In the genomic region with DNA sequence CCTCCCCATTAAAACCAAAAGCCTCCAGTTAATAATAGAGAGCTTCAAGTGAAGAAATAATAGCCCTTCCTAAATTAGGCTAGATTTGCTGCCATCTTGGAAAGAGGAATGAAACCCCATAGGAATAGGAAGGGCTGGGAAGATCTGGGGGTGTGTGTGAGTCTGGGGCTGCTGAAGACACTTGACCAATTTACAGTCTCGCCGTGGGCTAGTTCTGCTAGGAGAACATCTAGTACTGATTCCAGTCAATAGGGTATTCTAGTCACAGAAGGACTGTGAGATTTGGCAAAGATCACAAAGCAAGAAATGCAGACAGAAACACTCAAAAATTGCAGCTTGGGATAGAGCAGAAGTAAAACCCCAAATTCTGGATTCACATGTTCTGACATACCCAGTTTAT, we compare ENCODE assay signal across 13 cellular contexts. TPM values are rescaled to one million over a fixed set of nuclear protein-coding genes. Genes with fewer than 3 reads are reported as not detected.
DNase-seq lines count a peak whose midpoint lies in the region; FAIRE-seq and TF ChIP-seq lines count a peak whose summit lies in the region.
"Had no signal": no experiment of that assay in that cellular context is flagged by ENCODE, and none has a peak within 500 bp of the region (broad histone marks: within the 10 kb centered on the region; RNA-seq: fewer than 3 reads in every experiment).

No MANE protein-coding gene starts in this region.

- H3K4me2 ChIP-seq in endothelial cell of umbilical vein (ENCODE audit: insufficient read depth, low read length): peak overlapping the region; percentile 43
- H3K4me2 ChIP-seq: A549 had no signal

- peaks cover 0 to 8% of the 10 kb centered on the region in 2 donors for H3K4me1 ChIP-seq in breast epithelium
- peaks cover 15% of the 10 kb centered on the region for H3K4me1 ChIP-seq in endothelial cell of umbilical vein (ENCODE audit: control insufficient read depth, extremely low read depth, insufficient read depth, low read length)
- H3K4me1 ChIP-seq in neuron (ENCODE audit: insufficient read depth, low read length): peaks cover 29% of the 10 kb centered on the region

- H3K36me3 ChIP-seq in breast epithelium (no peaks in the 10 kb centered on the region), endothelial cell of umbilical vein (ENCODE audit: control insufficient read depth in 2 of 2, extremely low read depth in 1 of 2, insufficient read depth in 2 of 2, low read length in 2 of 2) (no peaks in the 10 kb centered on the region), neuron (ENCODE audit: insufficient read depth, low read length) (no peaks in the 10 kb centered on the region)
- H3K36me3 ChIP-seq: tibial artery had no signal

- H3K27me3 Mint-ChIP-seq in MCF 10A (ENCODE audit: insufficient read depth, unreplicated experiment) (no peaks in the 10 kb centered on the region), type B pancreatic cell (no peaks in the 10 kb centered on the region)

- dilution Hi-C loops in endothelial cell of umbilical vein (cut with MboI; ENCODE audit: extremely low pct_ligation_motif_present, low sequenced_read_pairs): no loop called here

- CTCF ChIA-PET in MCF 10A (lab: Yijun Ruan, JAX) (interaction anchor here (0.6 to 2.7 kb wide), 5 partner anchors 22 to 1171 kb away, joined by 3 to 12 read pairs (median 4); a partner anchor contains a TSS), endothelial cell of umbilical vein (lab: Charles Lee) (interaction anchor here (0.7 to 3.6 kb wide), 9 partner anchors 9 to 140 kb away, joined by 3 to 12 read pairs (median 5); a partner anchor contains a TSS)

- TF ChIP-seq CTCF in breast epithelium (IDR thresholded peaks at IDR 0.05) (no peak), MCF 10A (IDR thresholded peaks at IDR 0.05; ENCODE audit: unreplicated experiment) (no peak), endothelial cell of umbilical vein (IDR thresholded peaks at IDR 0.05; ENCODE audit: extremely low read depth in 1 of 2, insufficient read depth in 1 of 2, low read depth in 1 of 2, low read length in 2 of 2) (no peak), type B pancreatic cell (conservative IDR thresholded peaks at IDR 0.05) (peak; percentile 9)

- no peaks in the 10 kb centered on the region for H4K20me1 ChIP-seq in endothelial cell of umbilical vein (replicated peaks; ENCODE audit: control insufficient read depth, extremely low read depth, insufficient read depth, low read length)

- H3K27ac ChIP-seq in breast epithelium (peak overlapping the region in 1 of 2 donors; percentile 90), endothelial cell of umbilical vein (ENCODE audit: insufficient read depth, low read depth, low read length) (no peak overlapping the region)
- H3K27ac ChIP-seq: A549 had no signal

- H3K9me1 ChIP-seq in endothelial cell of umbilical vein (replicated peaks; ENCODE audit: control insufficient read depth, extremely low read depth, insufficient read depth, low read length): no peaks in the 10 kb centered on the region

- no peaks in the 10 kb centered on the region for H3K79me2 ChIP-seq in endothelial cell of umbilical vein (ENCODE audit: control insufficient read depth, insufficient read depth, low read length)

- H3K9me3 ChIP-seq in breast epithelium: no peaks in the 10 kb centered on the region
- no peaks in the 10 kb centered on the region for H3K9me3 ChIP-seq in endothelial cell of umbilical vein (replicated peaks; ENCODE audit: control insufficient read depth, insufficient read depth, low read length)
- H3K9me3 ChIP-seq in neuron (ENCODE audit: low read length): no peaks in the 10 kb centered on the region
- H3K9me3 ChIP-seq: A549, tibial artery had no signal

- DNase-seq in breast epithelium (ENCODE audit: low spot score in 2 of 2) (no peak), MCF 10A (ENCODE audit: unreplicated experiment) (no peak), endothelial cell of umbilical vein (ENCODE audit: low read depth, low spot score) (peak; percentile 32), type B pancreatic cell (ENCODE audit: extremely low spot score, unreplicated experiment) (no peak), medulla oblongata (ENCODE audit: extremely low spot score) (no peak), NCI-H2081 (lab: John Stamatoyannopoulos, UW) (no peak), NCI-H1436 treated with DMSO at 0.1 percent for 48 hours (lab: John Stamatoyannopoulos, UW) (no peak)
- DNase-seq: NCI-H82 had no signal

- intact Hi-C loops in breast epithelium (cut with DNase I; ENCODE audit: low total_unique reads): no loop called here
- intact Hi-C loops in MCF 10A (cut with micrococcal nuclease): no loop called here
- intact Hi-C loops in endothelial cell of umbilical vein (cut with micrococcal nuclease): no loop called here

- H3K4me1 Mint-ChIP-seq in MCF 10A (ENCODE audit: insufficient read depth, unreplicated experiment): peaks cover 6% of the 10 kb centered on the region
- peaks cover 21% of the 10 kb centered on the region for H3K4me1 Mint-ChIP-seq in type B pancreatic cell (ENCODE audit: unreplicated experiment)
- H3K4me1 Mint-ChIP-seq: central memory CD8-positive, alpha-beta T cell had no signal

- BruUV-seq in MCF 10A (replicated peaks; lab: Mats Ljungman, UMichigan): no TSS peak
- no TSS peak for BruUV-seq in endothelial cell of umbilical vein (replicated peaks; lab: Mats Ljungman, UMichigan)

- H3K27ac Mint-ChIP-seq in MCF 10A (ENCODE audit: low read depth, unreplicated experiment): no peak overlapping the region
- no peak overlapping the region for H3K27ac Mint-ChIP-seq in type B pancreatic cell

- H3K4me3 Mint-ChIP-seq in MCF 10A (ENCODE audit: unreplicated experiment) (no peak overlapping the region), type B pancreatic cell (no peak overlapping the region)
- H3K4me3 Mint-ChIP-seq: central memory CD8-positive, alpha-beta T cell had no signal

- FAIRE-seq in endothelial cell of umbilical vein (lab: Jason Lieb, UNC): no peak
- FAIRE-seq: A549, TTC549 had no signal

- H3K36me3 Mint-ChIP-seq in MCF 10A (ENCODE audit: insufficient read depth, unreplicated experiment) (no peaks in the 10 kb centered on the region), type B pancreatic cell (no peaks in the 10 kb centered on the region)

- H3K9me3 Mint-ChIP-seq in MCF 10A (ENCODE audit: unreplicated experiment) (no peaks in the 10 kb centered on the region), type B pancreatic cell (no peaks in the 10 kb centered on the region)
- H3K9me3 Mint-ChIP-seq: central memory CD8-positive, alpha-beta T cell had no signal

- H3K27me3 ChIP-seq in breast epithelium (no peaks in the 10 kb centered on the region), endothelial cell of umbilical vein (ENCODE audit: control insufficient read depth in 2 of 2, insufficient read depth in 2 of 2, low read length in 2 of 2) (peaks cover 4 to 6% of the 10 kb centered on the region in 2 experiments), neuron (ENCODE audit: insufficient read depth, low read length) (no peaks in the 10 kb centered on the region)

- H3K9ac ChIP-seq in endothelial cell of umbilical vein (replicated peaks; ENCODE audit: extremely low read depth, insufficient read depth, low read length): peak overlapping the region; percentile 78

- TF ChIP-seq POLR2A in breast epithelium (IDR thresholded peaks at IDR 0.05) (no peak), endothelial cell of umbilical vein (IDR thresholded peaks at IDR 0.05; ENCODE audit: low read depth, low read length) (no peak)

- POLR2A ChIA-PET in MCF 10A (lab: Yijun Ruan, JAX) (interaction anchor here (0.6 to 3.1 kb wide), 11 partner anchors 9 to 420 kb away, joined by 3 to 24 read pairs (median 3); a partner anchor contains a TSS), endothelial cell of umbilical vein (lab: Charles Lee) (no interaction called here)

- H3K4me3 ChIP-seq in breast epithelium: peak overlapping the region in 2 of 3 donors; percentile 16 to 26
- H3K4me3 ChIP-seq in endothelial cell of umbilical vein (replicated peaks in 1 of 3; ENCODE audit: insufficient read depth in 1 of 3, low read depth in 1 of 3, low read length in 3 of 3): no peak overlapping the region
- H3K4me3 ChIP-seq in neuron (ENCODE audit: low read length): no peak overlapping the region
- H3K4me3 ChIP-seq: A549 had no signal

- H2AFZ ChIP-seq in endothelial cell of umbilical vein (ENCODE audit: low read depth, low read length) (no peak overlapping the region), neuron (ENCODE audit: low read depth, low read length) (peak overlapping the region; percentile 6)

TF ChIP-seq in endothelial cell of umbilical vein, 7 proteins besides CTCF, POLR2A, EP300 and RAD21:
- TF ChIP-seq, protein P1, sequence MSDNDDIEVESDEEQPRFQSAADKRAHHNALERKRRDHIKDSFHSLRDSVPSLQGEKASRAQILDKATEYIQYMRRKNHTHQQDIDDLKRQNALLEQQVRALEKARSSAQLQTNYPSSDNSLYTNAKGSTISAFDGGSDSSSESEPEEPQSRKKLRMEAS (IDR thresholded peaks at IDR 0.05; ENCODE audit: insufficient read depth, insufficient read length): no peak
- TF ChIP-seq JUN (IDR thresholded peaks at IDR 0.05; ENCODE audit: borderline replicate concordance, insufficient read depth, insufficient read length, low read depth) (no peak), EZH2 (IDR thresholded peaks at IDR 0.05; ENCODE audit: borderline replicate concordance, low read depth, low read length, severe bottlenecking) (no peak), MYC (IDR thresholded peaks at IDR 0.05; ENCODE audit: low read depth, low read length) (no peak), POLR2AphosphoS5 (IDR thresholded peaks at IDR 0.05; ENCODE audit: insufficient read depth, low read depth, low read length) (no peak), FOS (IDR thresholded peaks at IDR 0.05; ENCODE audit: borderline replicate concordance, insufficient read depth, low read length) (no peak), GATA2 (IDR thresholded peaks at IDR 0.05; ENCODE audit: insufficient read depth, insufficient read length, low read depth, low read length) (no peak)
TF ChIP-seq in endothelial cell of umbilical vein: peak in this region for 0.

RNA-seq across cellular contexts. Expression of a gene that starts 32.3 kb away (rescaled TPM):
- total RNA-seq in breast epithelium (10 to 100 TPM; 10.6 to 30.8 (median 24.3) TPM), MCF 10A (2022) (45.2 and 61.0 TPM in 2 replicates), endothelial cell of umbilical vein (60.7 and 71.6 TPM in 2 replicates), type B pancreatic cell (ENCODE audit: low replicate concordance) (57.7 and 80.0 TPM in 2 replicates)
- 30.6 and 39.6 TPM in 2 replicates for polyA plus RNA-seq in endothelial cell of umbilical vein
- polyA plus RNA-seq in endothelial cell of umbilical vein (2011; cell fraction: cytosol; rRNA removed): 50.0 and 51.8 TPM in 2 replicates
- 30.1 and 35.3 TPM in 2 replicates for polyA plus RNA-seq in endothelial cell of umbilical vein (2011; cell fraction: nucleus; rRNA removed)
- polyA plus RNA-seq in endothelial cell of umbilical vein (2012): 65.1 and 90.3 TPM in 2 replicates
- 88.1 and 118 TPM in 2 replicates for polyA minus RNA-seq in endothelial cell of umbilical vein
- 12.9 TPM for polyA minus RNA-seq in endothelial cell of umbilical vein (2011; cell fraction: cytosol; rRNA and poly(A)+ RNA removed)
- 25.9 and 39.5 TPM in 2 replicates for polyA minus RNA-seq in endothelial cell of umbilical vein (2011; cell fraction: nucleus; rRNA and poly(A)+ RNA removed)

Comparison
In these comparisons a context has a peak if more than half of its experiments do, and no peak if none do; other contexts are left out.
1. H3K4me3 ChIP-seq: peak in breast epithelium (2 of 3); none in endothelial cell of umbilical vein (0 of 3) and neuron (single experiment).